ENCODE assay signal across 8 cellular contexts in genomic region chr3:72847751-72848702, GRCh38. TPM values are rescaled to one million over a fixed set of nuclear protein-coding genes. Genes with fewer than 3 reads are reported as not detected.
DNase-seq lines count a peak whose midpoint lies in the region; ATAC-seq, FAIRE-seq and TF ChIP-seq lines count a peak whose summit lies in the region.

Gene SHQ1, minus strand, starts transcription at chr3:72848445. Its CDS starts 105 bp downstream, at chr3:72848340.

- no peak within 1 kb of the TSS for H3K18ac ChIP-seq in H9 (ENCODE audit: insufficient read length, low read depth, low read length)

- peak; percentile 94 for FAIRE-seq in G401.6 (lab: Jason Lieb, UNC)

- H3K4me2 ChIP-seq in H9 (ENCODE audit: insufficient read depth, insufficient read length, low read length): peak within 1 kb of the TSS; percentile 83
- H3K4me2 ChIP-seq in neural cell (ENCODE audit: low read length): peak within 1 kb of the TSS; percentile 74

- no peaks in the 10 kb centered on the region for H3K9me3 ChIP-seq in H9 (ENCODE audit: control insufficient read depth, low read depth, low read length)
- H3K9me3 ChIP-seq in neural cell (ENCODE audit: low read length): no peaks in the 10 kb centered on the region

- no peak within 1 kb of the TSS for H3K4ac ChIP-seq in H9 (ENCODE audit: low read depth, low read length)

- DNase-seq in H9 (peak; percentile 93), M059J (ENCODE audit: low read depth) (peak; percentile 90), SIG-M5 treated with dmso at 0.1 percent for 504 hours (lab: John Stamatoyannopoulos, UW; ENCODE audit: unreplicated experiment) (peak; percentile 94), activated gamma-delta T cell (lab: John Stamatoyannopoulos, UW) (peak; percentile 66), foreskin fibroblast (peak; percentile 94 to 98)
- DNase-seq in stimulated activated naive CD8-positive, alpha-beta T cell treated with anti-CD3 and anti-CD28 coated beads, Interleukin-15, amount 100 ng/mL, for 72 hours: peak; percentile 89 to 94

- H3K79me2 ChIP-seq in H9 (ENCODE audit: insufficient read depth, low read length) (no peaks in the 10 kb centered on the region; the same call in 1 of the 2 replicates), neural cell (replicated peaks; ENCODE audit: insufficient read depth, low read length) (no peaks in the 10 kb centered on the region)

- peaks cover 12% of the 10 kb centered on the region for H3K23me2 ChIP-seq in H9 (ENCODE audit: insufficient read length, low read depth, low read length, poor library complexity, severe bottlenecking)

- no peaks in the 10 kb centered on the region for H4K20me1 ChIP-seq in H9 (ENCODE audit: control insufficient read depth, insufficient read depth, insufficient read length)
- H4K20me1 ChIP-seq in neural cell (ENCODE audit: insufficient read depth): no peaks in the 10 kb centered on the region

- H2AK5ac ChIP-seq in H9 (ENCODE audit: insufficient read length, low read length): no peak within 1 kb of the TSS

- peaks cover 28% of the 10 kb centered on the region for H3K27me3 Mint-ChIP-seq in H9 (ENCODE audit: low read depth)
- no peaks in the 10 kb centered on the region for H3K27me3 Mint-ChIP-seq in stimulated activated naive CD8-positive, alpha-beta T cell treated with anti-CD3 and anti-CD28 coated beads, Interleukin-15, amount 100 ng/mL, for 72 hours

- peak within 1 kb of the TSS; percentile 92 to 95 for H3K4me3 Mint-ChIP-seq in H9
- peak within 1 kb of the TSS; percentile 92 to 99 for H3K4me3 Mint-ChIP-seq in stimulated activated naive CD8-positive, alpha-beta T cell treated with anti-CD3 and anti-CD28 coated beads, Interleukin-15, amount 100 ng/mL, for 72 hours

- no peaks in the 10 kb centered on the region for H3K9me3 Mint-ChIP-seq in H9
- no peaks in the 10 kb centered on the region for H3K9me3 Mint-ChIP-seq in stimulated activated naive CD8-positive, alpha-beta T cell treated with anti-CD3 and anti-CD28 coated beads, Interleukin-15, amount 100 ng/mL, for 72 hours

- TF ChIP-seq RAD21 in neural cell (conservative IDR thresholded peaks at IDR 0.05): peak; percentile 37

- peaks cover 2% of the 10 kb centered on the region; the same call in 1 of the 2 replicates for H3K27me3 ChIP-seq in H9 (ENCODE audit: insufficient read depth, low read length)
- peaks cover 7% of the 10 kb centered on the region for H3K27me3 ChIP-seq in neural cell (ENCODE audit: insufficient read depth, low read depth, low read length)

- no peak within 1 kb of the TSS for H2BK20ac ChIP-seq in H9 (ENCODE audit: low read depth, low read length, poor library complexity, severe bottlenecking)

- peak within 1 kb of the TSS; percentile 35 for H3K9ac ChIP-seq in H9 (ENCODE audit: extremely low read depth, insufficient read length, low read length)
- peak within 1 kb of the TSS; percentile 17 for H3K9ac ChIP-seq in neural cell (ENCODE audit: low read length)

- H3K36me3 ChIP-seq in neural cell (ENCODE audit: insufficient read depth, low read length): no peaks in the 10 kb centered on the region

- H3K23ac ChIP-seq in H9 (ENCODE audit: insufficient read length, low read depth, low read length): no peak within 1 kb of the TSS

- peaks cover 0 to 4% (median 4%) of the 10 kb centered on the region in 3 experiments; a peak in 4 of 7 replicates for H3K36me3 Mint-ChIP-seq in H9 (ENCODE audit: insufficient read depth in 1 of 3, low read depth in 3 of 3)

- TF ChIP-seq CTCF in H9 (conservative IDR thresholded peaks at IDR 0.05) (no peak), foreskin fibroblast (IDR thresholded peaks at IDR 0.05; ENCODE audit: low read depth, low read length) (no peak), neural cell (IDR thresholded peaks at IDR 0.05; ENCODE audit: poor library complexity, severe bottlenecking) (no peak)

- H3K4me3 ChIP-seq in foreskin fibroblast (ENCODE audit: low read depth in 1 of 2, low read length in 2 of 2) (peak within 1 kb of the TSS; percentile 97 to 98), neural cell (ENCODE audit: low read length) (peak within 1 kb of the TSS; percentile 71)

- peaks cover 17 to 25% of the 10 kb centered on the region in 2 experiments for H3K4me1 Mint-ChIP-seq in H9
- peaks cover 53% of the 10 kb centered on the region for H3K4me1 Mint-ChIP-seq in stimulated activated naive CD8-positive, alpha-beta T cell treated with anti-CD3 and anti-CD28 coated beads, Interleukin-15, amount 100 ng/mL, for 72 hours

- no peak within 1 kb of the TSS for H4K91ac ChIP-seq in H9 (ENCODE audit: insufficient read length, low read depth, low read length)

- no peak within 1 kb of the TSS for H3K27ac Mint-ChIP-seq in H9
- peak within 1 kb of the TSS; percentile 72 to 90 for H3K27ac Mint-ChIP-seq in stimulated activated naive CD8-positive, alpha-beta T cell treated with anti-CD3 and anti-CD28 coated beads, Interleukin-15, amount 100 ng/mL, for 72 hours

- no peak within 1 kb of the TSS for H2BK15ac ChIP-seq in H9 (ENCODE audit: low read depth, low read length)

- H3K4me1 ChIP-seq in H9 (ENCODE audit: insufficient read depth, low read length): no peaks in the 10 kb centered on the region

- peak; percentile 96 for ATAC-seq in stimulated activated naive CD8-positive, alpha-beta T cell treated with anti-CD3 and anti-CD28 coated beads, Interleukin-15, amount 100 ng/mL, for 72 hours

- TF ChIP-seq EP300 in neural cell (conservative IDR thresholded peaks at IDR 0.05; ENCODE audit: poor library complexity, severe bottlenecking): no peak

- no peak within 1 kb of the TSS for H4K5ac ChIP-seq in H9 (ENCODE audit: insufficient read length, low read depth, low read length)

- no CpG with 5 or more reads among the region's 86 CpGs for WGBS in H9 (ENCODE audit: extremely low coverage, insufficient read length, low lambda C conversion rate)

- H3K14ac ChIP-seq in H9 (ENCODE audit: insufficient read depth, low read length): no peak within 1 kb of the TSS

- no peak within 1 kb of the TSS for H3K27ac ChIP-seq in H9 (ENCODE audit: insufficient read length, low read depth, low read length)
- H3K27ac ChIP-seq in neural cell (ENCODE audit: low read length): no peak within 1 kb of the TSS

- no peaks in the 10 kb centered on the region for H3K9me2 ChIP-seq in neural cell (ENCODE audit: insufficient read depth, low read length)

- no peak within 1 kb of the TSS for H4K8ac ChIP-seq in H9 (replicated peaks; ENCODE audit: insufficient read length, low read depth, low read length)

- H3K56ac ChIP-seq in H9 (ENCODE audit: insufficient read length, low read depth, low read length): no peak within 1 kb of the TSS

- no peaks in the 10 kb centered on the region for H3K79me1 ChIP-seq in H9 (ENCODE audit: insufficient read depth, low read depth, low read length, poor library complexity, severe bottlenecking)

- no peak within 1 kb of the TSS for H2BK12ac ChIP-seq in H9 (ENCODE audit: insufficient read length, low read depth, low read length)

- H2AFZ ChIP-seq in H9 (ENCODE audit: low read length) (peak within 1 kb of the TSS; percentile 40), neural cell (ENCODE audit: low read depth, low read length) (peak within 1 kb of the TSS; percentile 43)

- no peak within 1 kb of the TSS for H3T11ph ChIP-seq in H9 (ENCODE audit: low read length)

- H2BK120ac ChIP-seq in H9 (ENCODE audit: low read depth, low read length, poor library complexity, severe bottlenecking): no peak within 1 kb of the TSS

- H3F3A ChIP-seq in neural cell (ENCODE audit: insufficient read depth, low read length, poor library complexity, severe bottlenecking): no peaks in the 10 kb centered on the region

- H2BK5ac ChIP-seq in H9 (ENCODE audit: insufficient read length, low read length): no peak within 1 kb of the TSS

TF ChIP-seq in neural cell, 6 proteins besides CTCF, POLR2A, EP300 and RAD21:
- TF ChIP-seq POLR2AphosphoS5 (IDR thresholded peaks at IDR 0.05) (peak; percentile 53), SMC3 (conservative IDR thresholded peaks at IDR 0.05; ENCODE audit: poor library complexity) (peak; percentile 51), TAF1 (IDR thresholded peaks at IDR 0.05; ENCODE audit: low read depth) (no peak), MXI1 (conservative IDR thresholded peaks at IDR 0.05; ENCODE audit: poor library complexity, severe bottlenecking) (peak; percentile 99)
TF ChIP-seq in neural cell: peak in this region for 3.

RNA-seq across cellular contexts. Expression of gene SHQ1, which starts in this region (rescaled TPM):
- total RNA-seq in H9 (2021): 28.2 and 32.5 TPM in 2 replicates
- total RNA-seq in M059J (2014; rRNA removed; shearing (Covaris generic)): 12.6 and 14.0 TPM in 2 replicates
- 7.4 and 14.3 TPM in 2 replicates for polyA plus RNA-seq in neural cell
- 11.4 and 18.4 TPM in 2 replicates for polyA minus RNA-seq in neural cell

Comparison
In these comparisons a context has a peak if more than half of its experiments do, and no peak if none do; other contexts are left out.
1. H3K27ac Mint-ChIP-seq: peak in stimulated activated naive CD8-positive, alpha-beta T cell treated with anti-CD3 and anti-CD28 coated beads, Interleukin-15, amount 100 ng/mL, for 72 hours (2 of 2); none in H9 (0 of 3).
2. Peak in every context shown above with its lines, with median percentiles within 50 percentile points of each other: DNase-seq.